In the genomic region with DNA sequence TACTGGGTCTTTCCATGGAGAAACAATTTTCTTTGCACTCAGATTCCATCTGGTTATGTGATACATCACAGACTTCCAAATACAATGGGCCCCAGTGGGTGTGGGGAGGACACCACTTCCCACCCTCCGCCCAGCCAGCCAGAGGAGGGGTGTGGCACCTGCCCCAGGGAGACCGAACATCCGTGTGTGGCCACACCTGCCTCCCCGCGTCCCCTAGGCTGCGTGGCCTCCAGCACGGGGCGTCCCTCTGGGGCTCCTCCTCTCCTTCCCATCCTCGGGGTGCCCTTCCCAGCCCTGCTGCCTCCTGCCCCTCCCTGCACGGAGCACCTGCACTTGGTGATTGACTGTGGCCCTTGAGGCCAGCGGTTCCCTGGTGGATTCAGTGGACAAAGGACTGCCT, we compare ENCODE assay signal across 19 cellular contexts. TPM values are rescaled to one million over a fixed set of nuclear protein-coding genes. Genes with fewer than 3 reads are reported as not detected.
DNase-seq lines count a peak whose midpoint lies in the region; ATAC-seq and TF ChIP-seq lines count a peak whose summit lies in the region.
"Had no signal": no experiment of that assay in that cellular context is flagged by ENCODE, and none has a peak within 500 bp of the region (broad histone marks: within the 10 kb centered on the region; RNA-seq: fewer than 3 reads in every experiment).

No MANE protein-coding gene starts in this region.

- H3K4me3 ChIP-seq in Peyer's patch (no peak overlapping the region), right cardiac atrium (ENCODE audit: low read length) (no peak overlapping the region), upper lobe of right lung (no peak overlapping the region)
- H3K4me3 ChIP-seq: K562, skin epidermis, uterus had no signal

- H3K27ac ChIP-seq in Peyer's patch (peak overlapping the region in 2 of 4 donors; percentile 53 to 79), right cardiac atrium (ENCODE audit: low read length) (no peak overlapping the region), upper lobe of right lung (no peak overlapping the region)
- H3K27ac ChIP-seq: uterus had no signal

- H3K36me3 Mint-ChIP-seq in activated naive CD4-positive, alpha-beta T cell treated with anti-CD3 and anti-CD28 coated beads, Interleukin-2, amount 50 U/mL, for 72 hours: peaks cover 5 to 6% of the 10 kb centered on the region in 2 donors
- H3K36me3 Mint-ChIP-seq in activated T-helper 2 cell treated with anti-CD3 and anti-CD28 coated beads, Interferon-gamma antibody, Interleukin-2, Interleukin-4, amounts not matched to agents 10 μg/mL and 5 μg/mL and 100 μg/mL, durations not matched to agents 14 hours and 24 hours and 36 hours (ENCODE audit: low read depth): peaks cover 59% of the 10 kb centered on the region

- DNase-seq in activated naive CD4-positive, alpha-beta T cell treated with anti-CD3 and anti-CD28 coated beads, Interleukin-2, amount 50 U/mL, for 72 hours (ENCODE audit: low spot score in 2 of 2): no peak
- DNase-seq in activated naive CD4-positive, alpha-beta T cell treated with Interleukin-2 at 50 U/mL for 16 hours: no peak
- DNase-seq in Peyer's patch: peak in 2 of 3 donors; percentile 77 to 80
- DNase-seq in right cardiac atrium: peak; percentile 57 to 82 (median 66)
- DNase-seq in upper lobe of right lung: no peak
- no peak for DNase-seq in activated T-helper 2 cell treated with anti-CD3 and anti-CD28 coated beads, Interferon-gamma antibody, Interleukin-2, Interleukin-4, amounts not matched to agents 10 μg/mL and 5 μg/mL and 100 μg/mL, durations not matched to agents 14 hours and 24 hours and 36 hours (ENCODE audit: low spot score)
- no peak for DNase-seq in HT-29 (ENCODE audit: low spot score)
- DNase-seq: activated CD4-positive, alpha-beta T cell treated with anti-CD3 and anti-CD28 coated beads, Interleukin-2, amount 50 U/mL, for 4 hours; kidney; NCI-H1092 treated with DMSO at 0.1 percent for 48 hours; NCI-H446; OCI-M1; stimulated activated naive CD4-positive, alpha-beta T cell; uterus had no signal

- peak in 1 of 2 donors; percentile 16 for ATAC-seq in activated naive CD4-positive, alpha-beta T cell treated with anti-CD3 and anti-CD28 coated beads, Interleukin-2, amount 50 U/mL, for 72 hours
- peak; percentile 16 to 64 for ATAC-seq in right cardiac atrium
- ATAC-seq in upper lobe of right lung: peak; percentile 10
- ATAC-seq in HG03354 (IDR thresholded peaks at IDR 0.05; ENCODE audit: poor library complexity, severe bottlenecking, unreplicated experiment): no peak
- ATAC-seq: HCT116, K562 had no signal

- H3K36me3 ChIP-seq in Peyer's patch (peaks cover 0 to 67% (median 0%) of the 10 kb centered on the region in 3 donors), upper lobe of right lung (peaks cover 80% of the 10 kb centered on the region)
- H3K36me3 ChIP-seq: uterus had no signal

- H3K4me1 ChIP-seq in Peyer's patch: peaks cover 12 to 42% (median 17%) of the 10 kb centered on the region in 4 donors
- peaks cover 7% of the 10 kb centered on the region for H3K4me1 ChIP-seq in right cardiac atrium (ENCODE audit: control insufficient read depth, insufficient read depth, low read length)
- H3K4me1 ChIP-seq in upper lobe of right lung: peaks cover 24% of the 10 kb centered on the region
- H3K4me1 ChIP-seq: uterus had no signal

- TF ChIP-seq CTCF in Peyer's patch (IDR thresholded peaks at IDR 0.05): peak in 1 of 6 experiments; percentile 24
- no peak for TF ChIP-seq CTCF in upper lobe of right lung (IDR thresholded peaks at IDR 0.05)

- intact Hi-C loops in right cardiac atrium (cut with DNase I) (loop anchor here in 1 of 4 donors (2.0 kb wide), 1 partner anchor 18 kb away; no protein-coding TSS in a partner anchor), upper lobe of right lung (cut with DNase I) (no loop called here)
- intact Hi-C loops in activated T-helper 2 cell treated with anti-CD3 and anti-CD28 coated beads, Interferon-gamma antibody, Interleukin-2, Interleukin-4, amounts not matched to agents 10 μg/mL and 5 μg/mL and 100 μg/mL, durations not matched to agents 14 hours and 24 hours and 36 hours (cut with micrococcal nuclease): no loop called here

- 74% methylated on average over 11 of the region's 11 CpGs for WGBS in right cardiac atrium

- H3K9me3 ChIP-seq in Peyer's patch (no peaks in the 10 kb centered on the region), right cardiac atrium (ENCODE audit: control insufficient read depth, low read length) (no peaks in the 10 kb centered on the region), upper lobe of right lung (no peaks in the 10 kb centered on the region)
- H3K9me3 ChIP-seq: uterus had no signal

- H3K4me3 Mint-ChIP-seq in activated T-helper 2 cell treated with anti-CD3 and anti-CD28 coated beads, Interferon-gamma antibody, Interleukin-2, Interleukin-4, amounts not matched to agents 10 μg/mL and 5 μg/mL and 100 μg/mL, durations not matched to agents 14 hours and 24 hours and 36 hours (ENCODE audit: low read depth): no peak overlapping the region
- H3K4me3 Mint-ChIP-seq: mesothelial cell of epicardium had no signal

- H3K4me1 Mint-ChIP-seq in activated T-helper 2 cell treated with anti-CD3 and anti-CD28 coated beads, Interferon-gamma antibody, Interleukin-2, Interleukin-4, amounts not matched to agents 10 μg/mL and 5 μg/mL and 100 μg/mL, durations not matched to agents 14 hours and 24 hours and 36 hours (ENCODE audit: low read depth): peaks cover 9% of the 10 kb centered on the region
- H3K4me1 Mint-ChIP-seq: mesothelial cell of epicardium had no signal

- H3K27ac Mint-ChIP-seq in activated naive CD4-positive, alpha-beta T cell treated with anti-CD3 and anti-CD28 coated beads, Interleukin-2, amount 50 U/mL, for 72 hours: peak overlapping the region; percentile 64 to 66
- no peak overlapping the region for H3K27ac Mint-ChIP-seq in activated T-helper 2 cell treated with anti-CD3 and anti-CD28 coated beads, Interferon-gamma antibody, Interleukin-2, Interleukin-4, amounts not matched to agents 10 μg/mL and 5 μg/mL and 100 μg/mL, durations not matched to agents 14 hours and 24 hours and 36 hours
- H3K27ac Mint-ChIP-seq: mesothelial cell of epicardium had no signal

- H3K9me3 Mint-ChIP-seq in activated naive CD4-positive, alpha-beta T cell treated with anti-CD3 and anti-CD28 coated beads, Interleukin-2, amount 50 U/mL, for 72 hours: no peaks in the 10 kb centered on the region
- H3K9me3 Mint-ChIP-seq in activated T-helper 2 cell treated with anti-CD3 and anti-CD28 coated beads, Interferon-gamma antibody, Interleukin-2, Interleukin-4, amounts not matched to agents 10 μg/mL and 5 μg/mL and 100 μg/mL, durations not matched to agents 14 hours and 24 hours and 36 hours: no peaks in the 10 kb centered on the region
- H3K9me3 Mint-ChIP-seq: mesothelial cell of epicardium had no signal

- TF ChIP-seq POLR2A in Peyer's patch (IDR thresholded peaks at IDR 0.05): no peak

- H3K27me3 ChIP-seq in Peyer's patch: no peaks in the 10 kb centered on the region
- H3K27me3 ChIP-seq in right cardiac atrium (ENCODE audit: control insufficient read depth, insufficient read depth): no peaks in the 10 kb centered on the region
- H3K27me3 ChIP-seq in upper lobe of right lung: no peaks in the 10 kb centered on the region
- H3K27me3 ChIP-seq: uterus had no signal

- no peaks in the 10 kb centered on the region for H3K27me3 Mint-ChIP-seq in activated T-helper 2 cell treated with anti-CD3 and anti-CD28 coated beads, Interferon-gamma antibody, Interleukin-2, Interleukin-4, amounts not matched to agents 10 μg/mL and 5 μg/mL and 100 μg/mL, durations not matched to agents 14 hours and 24 hours and 36 hours (ENCODE audit: low read depth)

RNA-seq across cellular contexts. Expression of a gene that starts 49.1 kb away (rescaled TPM):
- total RNA-seq in activated naive CD4-positive, alpha-beta T cell treated with anti-CD3 and anti-CD28 coated beads, Interleukin-2, amount 50 U/mL, for 72 hours: 10 to 100 TPM; 44.8 to 48.0 TPM
- total RNA-seq in Peyer's patch (100 to 1,000 TPM in 1 of 4 donors, 10 to 100 TPM in 3; 89.1 to 131 (median 94.7) TPM), right cardiac atrium (10 to 100 TPM; 59.5 to 83.5 (median 68.7) TPM), upper lobe of right lung (28.1 TPM)
- 32.6 TPM for polyA plus RNA-seq in right cardiac atrium
- total RNA-seq in activated T-helper 2 cell treated with anti-CD3 and anti-CD28 coated beads, Interferon-gamma antibody, Interleukin-2, Interleukin-4, amounts not matched to agents 10 μg/mL and 5 μg/mL and 100 μg/mL, durations not matched to agents 14 hours and 24 hours and 36 hours: 57.1 and 62.8 TPM in 2 replicates
- total RNA-seq in HT-29 (2014; rRNA removed; shearing (Covaris generic)): 17.1 and 18.6 TPM in 2 replicates

Comparison
In these comparisons a context has a peak if more than half of its experiments do, and no peak if none do; other contexts are left out.
1. DNase-seq: peak in Peyer's patch (2 of 3) and right cardiac atrium (3 of 3); none in activated naive CD4-positive, alpha-beta T cell treated with anti-CD3 and anti-CD28 coated beads, Interleukin-2, amount 50 U/mL, for 72 hours (0 of 2), activated naive CD4-positive, alpha-beta T cell treated with Interleukin-2 at 50 U/mL for 16 hours (single experiment), upper lobe of right lung (single experiment), activated T-helper 2 cell treated with anti-CD3 and anti-CD28 coated beads, Interferon-gamma antibody, Interleukin-2, Interleukin-4, amounts not matched to agents 10 μg/mL and 5 μg/mL and 100 μg/mL, durations not matched to agents 14 hours and 24 hours and 36 hours (single experiment) and HT-29 (single experiment).